24 cellular contexts compared by ENCODE assay signal in the genomic region with DNA sequence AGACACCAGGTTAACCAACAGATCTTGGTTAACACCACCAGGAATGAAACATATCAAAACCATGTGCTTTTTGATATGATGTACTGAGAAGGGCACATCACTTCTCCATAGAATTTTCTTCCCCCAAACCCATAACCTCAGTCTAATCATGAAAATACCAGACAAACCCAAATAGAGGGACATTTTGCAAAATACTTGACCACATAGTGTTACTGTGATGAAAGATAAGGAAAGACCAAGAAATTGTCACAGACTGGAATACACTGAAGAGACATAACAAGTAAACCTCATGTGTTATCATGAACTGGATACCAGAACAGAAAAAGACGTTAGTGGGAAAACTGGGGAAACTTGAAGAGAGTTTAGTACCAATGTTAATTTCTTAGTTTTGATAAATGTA.
"Had no signal": no experiment of that assay in that cellular context is flagged by ENCODE, and none has a peak within 500 bp of the region (broad histone marks: within the 10 kb centered on the region; RNA-seq: fewer than 3 reads in every experiment).

No MANE protein-coding gene starts in this region.

- H3K79me2 ChIP-seq: hepatocyte had no signal

- H3K27me3 ChIP-seq: esophagus muscularis mucosa, foreskin keratinocyte, gastroesophageal sphincter, heart left ventricle, hepatocyte, left lung, right atrium auricular region, stomach, thyroid gland had no signal

- H2AFZ ChIP-seq: hepatocyte had no signal

- FAIRE-seq: endothelial cell of umbilical vein, kidney had no signal

- ATAC-seq: foreskin keratinocyte; gastroesophageal sphincter; heart left ventricle; left lung; naive thymus-derived CD8-positive, alpha-beta T cell; sciatic nerve; stimulated activated effector memory CD8-positive, alpha-beta T cell treated with anti-CD3 and anti-CD28 coated beads, Interleukin-12 subunit alpha, Interleukin-12 subunit beta, amount 100 ng/mL, for 72 hours had no signal

- DNase-seq: dermis blood vessel endothelial cell; effector memory CD4-positive, alpha-beta T cell; foreskin keratinocyte; heart left ventricle; kidney; left lung; mammary epithelial cell; naive thymus-derived CD8-positive, alpha-beta T cell; nephron progenitor cell; nucleus accumbens; stimulated activated CD4-positive, alpha-beta T cell treated with anti-CD3 and anti-CD28 coated beads, Interleukin-2, amount 100 ng/mL, for 24 hours; stimulated activated CD4-positive, alpha-beta T cell treated with anti-CD3 and anti-CD28 coated beads, Interleukin-4, amount 100 ng/mL, for 24 hours; stimulated activated naive CD4-positive, alpha-beta T cell treated with Interleukin-2 at 50 U/mL for 16 hours; stomach; thyroid gland; trophoblast cell had no signal

- H3K4me2 ChIP-seq: hepatocyte had no signal

- H3K27ac ChIP-seq: esophagus muscularis mucosa, foreskin keratinocyte, gastroesophageal sphincter, heart left ventricle, hepatocyte, left lung, prostate gland, right atrium auricular region, stomach, thyroid gland had no signal

- H3K9me3 ChIP-seq: esophagus muscularis mucosa, gastroesophageal sphincter, heart left ventricle, left lung, prostate gland, right atrium auricular region, stomach, thyroid gland had no signal

- H3K4me1 ChIP-seq: esophagus muscularis mucosa, foreskin keratinocyte, gastroesophageal sphincter, prostate gland, right atrium auricular region, stomach, thyroid gland had no signal

- H3K36me3 ChIP-seq: esophagus muscularis mucosa, gastroesophageal sphincter, heart left ventricle, left lung, prostate gland, right atrium auricular region, stomach, thyroid gland had no signal

- H3K4me3 ChIP-seq: esophagus muscularis mucosa, gastroesophageal sphincter, heart left ventricle, hepatocyte, left lung, prostate gland, right atrium auricular region, stomach, thyroid gland had no signal
